Comparison of ENCODE assay signal across 8 cellular contexts in genomic region chr7:43869898-43870240, GRCh38. TPM values are rescaled to one million over a fixed set of nuclear protein-coding genes. Genes with fewer than 3 reads are reported as not detected.
DNase-seq lines count a peak whose midpoint lies in the region; ATAC-seq and TF ChIP-seq lines count a peak whose summit lies in the region.

No MANE protein-coding gene starts in this region.

- TF ChIP-seq EP300 in gastroesophageal sphincter (IDR thresholded peaks at IDR 0.05) = no peak

- peak overlapping the region; percentile 50 for H3K27ac ChIP-seq in HUES48 (ENCODE audit: low read depth, low read length)
- peak overlapping the region; percentile 79 to 91 (median 89) for H3K27ac ChIP-seq in gastroesophageal sphincter

- H3K4me3 ChIP-seq in HUES48 (ENCODE audit: low read depth, low read length) (peak overlapping the region; percentile 98), gastroesophageal sphincter (peak overlapping the region; percentile 89 to 90)

- peak overlapping the region; percentile 96 to 98 for H3K4me3 Mint-ChIP-seq in activated T-cell treated with anti-CD3 and anti-CD28 coated beads, Interleukin-2, amount 50 U/mL, for 72 hours

- TF ChIP-seq POLR2A in gastroesophageal sphincter (IDR thresholded peaks at IDR 0.05) = no peak

- no peaks in the 10 kb centered on the region for H3K9me3 Mint-ChIP-seq in activated T-cell treated with anti-CD3 and anti-CD28 coated beads, Interleukin-2, amount 50 U/mL, for 72 hours

- H3K4me1 ChIP-seq in HUES48 (ENCODE audit: control insufficient read depth, insufficient read depth, low read length) = peaks cover 29% of the 10 kb centered on the region
- H3K4me1 ChIP-seq in gastroesophageal sphincter = peaks cover 0 to 46% (median 17%) of the 10 kb centered on the region in 3 donors

- H3K9ac ChIP-seq in HUES48 (ENCODE audit: low read depth, low read length) = peak overlapping the region; percentile 59

- peaks cover 22% of the 10 kb centered on the region for H3K36me3 ChIP-seq in HUES48 (ENCODE audit: control insufficient read depth, insufficient read depth, low read length)
- H3K36me3 ChIP-seq in gastroesophageal sphincter = peaks cover 0 to 41% of the 10 kb centered on the region in 2 donors

- peaks cover 7 to 10% of the 10 kb centered on the region in 2 donors for H3K36me3 Mint-ChIP-seq in activated T-cell treated with anti-CD3 and anti-CD28 coated beads, Interleukin-2, amount 50 U/mL, for 72 hours (ENCODE audit: insufficient read depth in 2 of 2)

- H3K4me1 Mint-ChIP-seq in activated T-cell treated with anti-CD3 and anti-CD28 coated beads, Interleukin-2, amount 50 U/mL, for 72 hours (ENCODE audit: low read depth) = peaks cover 41% of the 10 kb centered on the region

- peak overlapping the region; percentile 94 for H3K27ac Mint-ChIP-seq in activated T-cell treated with anti-CD3 and anti-CD28 coated beads, Interleukin-2, amount 50 U/mL, for 72 hours

- H3K9me3 ChIP-seq in HUES48 (ENCODE audit: control insufficient read depth, insufficient read depth, low read length) (no peaks in the 10 kb centered on the region), gastroesophageal sphincter (no peaks in the 10 kb centered on the region)

- peak; percentile 28 for DNase-seq in stimulated activated CD4-positive, alpha-beta T cell treated with anti-CD3 and anti-CD28 coated beads, Interleukin-4, amount 100 ng/mL, for 24 hours
- no peak for DNase-seq in stimulated activated CD4-positive, alpha-beta T cell treated with anti-CD3 and anti-CD28 coated beads, Interleukin-1b, Interleukin-23, amount 100 ng/mL, for 48 hours
- peak; percentile 24 to 50 for DNase-seq in activated T-cell treated with anti-CD3 and anti-CD28 coated beads, Interleukin-2, amount 50 U/mL, for 72 hours
- DNase-seq in pons (ENCODE audit: low spot score) (peak; percentile 59), amygdala (lab: John Stamatoyannopoulos, UW) (no peak)

- WGBS in gastroesophageal sphincter (ENCODE audit: low coverage in 1 of 2), 2 donors = 21 to 27% methylated on average over 7 to 12 of the region's 12 CpGs

- no peak for TF ChIP-seq CTCF in gastroesophageal sphincter (IDR thresholded peaks at IDR 0.05)

- H3K27me3 ChIP-seq in HUES48 (ENCODE audit: control insufficient read depth, insufficient read depth, low read length) = no peaks in the 10 kb centered on the region
- no peaks in the 10 kb centered on the region for H3K27me3 ChIP-seq in gastroesophageal sphincter

- H3K27me3 Mint-ChIP-seq in activated T-cell treated with anti-CD3 and anti-CD28 coated beads, Interleukin-2, amount 50 U/mL, for 72 hours (ENCODE audit: low read depth) = no peaks in the 10 kb centered on the region

- ATAC-seq in activated T-cell treated with anti-CD3 and anti-CD28 coated beads, Interleukin-2, amount 50 U/mL, for 72 hours (replicated peaks in 1 of 2) = peak; percentile 40 to 44
- ATAC-seq in gastroesophageal sphincter (peak; percentile 73), GM18519 (IDR thresholded peaks at IDR 0.05; ENCODE audit: low FRiP score, unreplicated experiment) (no peak)

RNA-seq across cellular contexts. Expression of gene MRPS24, which starts 0.6 kb away (rescaled TPM):
- 100 to 1,000 TPM in 1 of 2 donors, 10 to 100 TPM in 1; 82.7 to 100 TPM for total RNA-seq in activated T-cell treated with anti-CD3 and anti-CD28 coated beads, Interleukin-2, amount 50 U/mL, for 72 hours
- total RNA-seq in gastroesophageal sphincter = 100 to 1,000 TPM in 1 of 4 donors, 10 to 100 TPM in 3; 64.2 to 147 (median 81.5) TPM

RNA-seq across cellular contexts. Expression of gene URGCP, which starts 36.5 kb away (rescaled TPM):
- 10 to 100 TPM; 34.4 to 36.8 TPM for total RNA-seq in activated T-cell treated with anti-CD3 and anti-CD28 coated beads, Interleukin-2, amount 50 U/mL, for 72 hours
- 10 to 100 TPM; 33.4 to 47.9 (median 39.2) TPM for total RNA-seq in gastroesophageal sphincter

RNA-seq across cellular contexts. Expression of gene UBE2D4, which starts 56.4 kb away (rescaled TPM):
- total RNA-seq in activated T-cell treated with anti-CD3 and anti-CD28 coated beads, Interleukin-2, amount 50 U/mL, for 72 hours = 1 to 10 TPM; 6.7 to 9.0 TPM
- total RNA-seq in gastroesophageal sphincter = 10 to 100 TPM; 22.7 to 38.3 (median 28.5) TPM

Comparison
In these comparisons a context has a peak if more than half of its experiments do, and no peak if none do; other contexts are left out.
1. DNase-seq: peak in stimulated activated CD4-positive, alpha-beta T cell treated with anti-CD3 and anti-CD28 coated beads, Interleukin-4, amount 100 ng/mL, for 24 hours (single experiment), activated T-cell treated with anti-CD3 and anti-CD28 coated beads, Interleukin-2, amount 50 U/mL, for 72 hours (2 of 2) and pons (single experiment); none in stimulated activated CD4-positive, alpha-beta T cell treated with anti-CD3 and anti-CD28 coated beads, Interleukin-1b, Interleukin-23, amount 100 ng/mL, for 48 hours (single experiment) and amygdala (0 of 56).